ENCODE assay signal across 9 cellular contexts in genomic region chr10:24822557-24822956, GRCh38.
DNase-seq lines count a peak whose midpoint lies in the region; ATAC-seq, FAIRE-seq and TF ChIP-seq lines count a peak whose summit lies in the region.
"Had no signal": no experiment of that assay in that cellular context is flagged by ENCODE, and none has a peak within 500 bp of the region (broad histone marks: within the 10 kb centered on the region; RNA-seq: fewer than 3 reads in every experiment).

No MANE protein-coding gene starts in this region.

- no peak overlapping the region for H2AFZ ChIP-seq in K562 (ENCODE audit: low read depth, low read length)

- CTCF ChIA-PET in GM10248 (lab: Yijun Ruan, JAX) (no interaction called here), K562 (lab: Yijun Ruan, JAX; ENCODE audit: low intra/inter-chr PET ratio) (no interaction called here)

- H4K20me1 ChIP-seq in K562 (replicated peaks; ENCODE audit: control insufficient read depth, insufficient read depth, low read length) = no peaks in the 10 kb centered on the region

- no peak overlapping the region for H3K9ac ChIP-seq in K562 (ENCODE audit: insufficient read depth in 1 of 2, low read depth in 2 of 2, low read length in 2 of 2)

- no peak for TF ChIP-seq EP300 in K562 (IDR thresholded peaks at IDR 0.05; ENCODE audit: low read length)
- TF ChIP-seq EP300 in tibial nerve (IDR thresholded peaks at IDR 0.05) = no peak

- no peak overlapping the region for H3K4me2 ChIP-seq in K562 (ENCODE audit: insufficient read depth, low read length)

- H3K9me1 ChIP-seq in K562 (ENCODE audit: control insufficient read depth, insufficient read depth, low read length) = no peaks in the 10 kb centered on the region

- POLR2A ChIA-PET in GM10248 (lab: Yijun Ruan, JAX) = no interaction called here
- POLR2A ChIA-PET in K562 (lab: Yijun Ruan, JAX) = no interaction called here

- in situ Hi-C loops in K562 (cut with MboI) = no loop called here
- in situ Hi-C loops in gastrocnemius medialis (cut with MboI; ENCODE audit: low sequenced_read_pairs in 4 of 4) = no loop called here

- TF ChIP-seq POLR2A in K562 (conservative IDR thresholded peaks at IDR 0.05) = no peak
- TF ChIP-seq POLR2A in esophagus squamous epithelium (IDR thresholded peaks at IDR 0.05) = no peak
- no peak for TF ChIP-seq POLR2A in gastrocnemius medialis (IDR thresholded peaks at IDR 0.05)
- no peak for TF ChIP-seq POLR2A in tibial nerve (IDR thresholded peaks at IDR 0.05)

- TF ChIP-seq CTCF in GM10248 (IDR thresholded peaks at IDR 0.05; ENCODE audit: control extremely low read depth, extremely low read depth, low read depth, missing control alignments) = no peak
- no peak for TF ChIP-seq CTCF in K562 (IDR thresholded peaks at IDR 0.05 in 2 of 3, conservative IDR thresholded peaks at IDR 0.05 in 1 of 3; ENCODE audit: insufficient read depth in 2 of 3, low read depth in 1 of 3, low read length in 3 of 3)
- no peak for TF ChIP-seq CTCF in esophagus squamous epithelium (IDR thresholded peaks at IDR 0.05)
- no peak for TF ChIP-seq CTCF in gastrocnemius medialis (IDR thresholded peaks at IDR 0.05 in 4 of 5, conservative IDR thresholded peaks at IDR 0.05 in 1 of 5)
- no peak for TF ChIP-seq CTCF in tibial nerve (IDR thresholded peaks at IDR 0.05)

- H3K27ac ChIP-seq in K562 (ENCODE audit: extremely low read depth, low read depth, low read length) = no peak overlapping the region
- no peak overlapping the region for H3K27ac ChIP-seq in esophagus squamous epithelium
- no peak overlapping the region for H3K27ac ChIP-seq in gastrocnemius medialis
- H3K27ac ChIP-seq in tibial nerve = no peak overlapping the region

- no TSS peak for BruUV-seq in K562 (replicated peaks; lab: Mats Ljungman, UMichigan)

- intact Hi-C loops in K562 (cut with micrococcal nuclease) (no loop called here), esophagus squamous epithelium (cut with DNase I) (no loop called here), gastrocnemius medialis (cut with DNase I; ENCODE audit: low total_unique reads) (no loop called here)

- WGBS in K562 (ENCODE audit: insufficient coverage, low coverage, missing lambda C conversion rate) = 25% methylated on average over 2 of the region's 2 CpGs
- 36 to 47% methylated on average over 2 of the region's 2 CpGs for WGBS in esophagus squamous epithelium, 2 donors
- 43 to 44% methylated on average over 2 of the region's 2 CpGs for WGBS in tibial nerve, 2 donors

- H3K27me3 ChIP-seq in K562 (ENCODE audit: control insufficient read depth in 2 of 2, insufficient read depth in 2 of 2, low read length in 2 of 2) (no peaks in the 10 kb centered on the region), esophagus squamous epithelium (no peaks in the 10 kb centered on the region), gastrocnemius medialis (no peaks in the 10 kb centered on the region), tibial nerve (no peaks in the 10 kb centered on the region)

- H3K9me3 ChIP-seq in K562 (replicated peaks; ENCODE audit: control insufficient read depth, insufficient read depth, low read depth, low read length) (no peaks in the 10 kb centered on the region), esophagus squamous epithelium (no peaks in the 10 kb centered on the region), gastrocnemius medialis (no peaks in the 10 kb centered on the region), tibial nerve (no peaks in the 10 kb centered on the region)

- no peaks in the 10 kb centered on the region for H3K36me3 ChIP-seq in K562 (ENCODE audit: control insufficient read depth, insufficient read depth, low read length)
- H3K36me3 ChIP-seq in esophagus squamous epithelium = no peaks in the 10 kb centered on the region
- H3K36me3 ChIP-seq in gastrocnemius medialis = no peaks in the 10 kb centered on the region
- no peaks in the 10 kb centered on the region for H3K36me3 ChIP-seq in tibial nerve

- H3K79me2 ChIP-seq in K562 (ENCODE audit: control insufficient read depth, insufficient read depth, low read length) = no peaks in the 10 kb centered on the region

- DNase-seq in GM10248 (ENCODE audit: extremely low spot score) (peak; percentile 57), K562 (ENCODE audit: extremely low read depth in 1 of 4, low spot score in 3 of 4) (no peak), esophagus squamous epithelium (lab: John Stamatoyannopoulos, UW) (no peak), gastrocnemius medialis (no peak), tibial nerve (ENCODE audit: low spot score in 2 of 2) (no peak)
- no peak for DNase-seq in effector CD4-positive, alpha-beta T cell
- DNase-seq: NCI-H510A treated with DMSO at 0.1 percent for 48 hours had no signal

- H3K4me1 ChIP-seq in K562 (replicated peaks in 1 of 2; ENCODE audit: control insufficient read depth in 2 of 2, insufficient read depth in 2 of 2, low read length in 2 of 2) = no peaks in the 10 kb centered on the region; a peak in 1 of 5 replicates
- peaks cover 0 to 30% (median 7%) of the 10 kb centered on the region in 3 donors for H3K4me1 ChIP-seq in esophagus squamous epithelium
- peaks cover 0 to 5% of the 10 kb centered on the region in 2 donors for H3K4me1 ChIP-seq in gastrocnemius medialis
- H3K4me1 ChIP-seq in tibial nerve = peaks cover 0 to 3% (median 0%) of the 10 kb centered on the region in 4 donors

- ATAC-seq in GM19351 (IDR thresholded peaks at IDR 0.05; ENCODE audit: unreplicated experiment) (peak; percentile 89), HG03045 (IDR thresholded peaks at IDR 0.05; ENCODE audit: unreplicated experiment) (peak; percentile 70), K562 (no peak), gastrocnemius medialis (no peak)

- H3K4me3 ChIP-seq in K562 (no peak overlapping the region), esophagus squamous epithelium (no peak overlapping the region), gastrocnemius medialis (no peak overlapping the region), tibial nerve (no peak overlapping the region)

- no peak for FAIRE-seq in K562 (lab: Jason Lieb, UNC)

- no peak for TF ChIP-seq RAD21 in K562 (CRISPR knock-in tag; conservative IDR thresholded peaks at IDR 0.05 in 1 of 2, IDR thresholded peaks at IDR 0.05 in 1 of 2)

TF ChIP-seq in K562, 482 proteins besides CTCF, POLR2A, EP300 and RAD21:
- TF ChIP-seq ZNF668 (CRISPR knock-in tag; IDR thresholded peaks at IDR 0.05) (no peak), EGR1 (conservative IDR thresholded peaks at IDR 0.05) (0 out of 2 replicates have a peak, but pooled peaks have one; percentile 19), HIVEP1 (CRISPR knock-in tag; IDR thresholded peaks at IDR 0.05) (no peak), TBL1XR1 (IDR thresholded peaks at IDR 0.05; ENCODE audit: low read length in 2 of 2) (no peak)

Comparison
In these comparisons a context has a peak if more than half of its experiments do, and no peak if none do; other contexts are left out.
1. ATAC-seq: peak in GM19351 (single experiment) and HG03045 (single experiment); none in K562 (single experiment) and gastrocnemius medialis (0 of 2).